In the genomic region with DNA sequence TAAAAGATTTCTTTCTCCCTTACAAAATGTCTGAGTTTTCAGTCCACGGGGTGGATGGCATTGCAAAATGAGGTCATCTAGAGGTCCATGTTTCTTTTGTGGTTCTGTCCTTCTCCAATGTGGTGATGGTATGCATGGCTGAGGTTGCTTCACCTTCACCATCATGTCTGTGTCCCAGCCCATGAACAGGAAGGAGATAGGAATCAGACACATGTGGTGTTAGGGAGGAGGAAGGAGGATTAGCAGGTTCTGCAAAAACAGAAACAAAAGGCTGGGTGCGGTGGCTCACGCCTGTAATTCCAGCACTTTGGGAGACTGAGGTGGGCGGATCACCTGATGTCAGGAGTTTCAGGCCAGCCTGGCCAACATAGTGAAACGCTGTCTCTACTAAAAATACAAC, we compare ENCODE assay signal across 24 cellular contexts. TPM values are rescaled to one million over a fixed set of nuclear protein-coding genes. Genes with fewer than 3 reads are reported as not detected.
DNase-seq lines count a peak whose midpoint lies in the region; ATAC-seq and TF ChIP-seq lines count a peak whose summit lies in the region.
"Had no signal": no experiment of that assay in that cellular context is flagged by ENCODE, and none has a peak within 500 bp of the region (broad histone marks: within the 10 kb centered on the region; RNA-seq: fewer than 3 reads in every experiment).

No MANE protein-coding gene starts in this region.

- intact Hi-C loops in MCF 10A (cut with micrococcal nuclease) (no loop called here), breast epithelium (cut with DNase I; ENCODE audit: low total_unique reads) (no loop called here)

- no peak overlapping the region for H3K27ac ChIP-seq in breast epithelium
- H3K27ac ChIP-seq: gastroesophageal sphincter, testis had no signal

- H3K36me3 ChIP-seq in breast epithelium: no peaks in the 10 kb centered on the region
- H3K36me3 ChIP-seq: gastroesophageal sphincter had no signal

- CTCF ChIA-PET in MCF 10A (lab: Yijun Ruan, JAX): no interaction called here

- H3K4me3 Mint-ChIP-seq in MCF 10A (ENCODE audit: unreplicated experiment): no peak overlapping the region
- H3K4me3 Mint-ChIP-seq in T-helper 2 cell treated with Interferon-gamma antibody and Interleukin-4, amounts not matched to agents 5 μg/mL and 100 μg/mL, for 36 hours: peak overlapping the region; percentile 16
- H3K4me3 Mint-ChIP-seq: CD14-positive monocyte had no signal

- no peak overlapping the region for H3K4me3 ChIP-seq in breast epithelium
- H3K4me3 ChIP-seq in fibroblast of villous mesenchyme (ENCODE audit: low read depth, low read length): no peak overlapping the region
- H3K4me3 ChIP-seq in foreskin fibroblast (ENCODE audit: low read depth in 1 of 2, low read length in 2 of 2): no peak overlapping the region
- H3K4me3 ChIP-seq: gastroesophageal sphincter, testis had no signal

- no peak for TF ChIP-seq POLR2A in breast epithelium (IDR thresholded peaks at IDR 0.05)

- TF ChIP-seq CTCF in MCF 10A (IDR thresholded peaks at IDR 0.05; ENCODE audit: unreplicated experiment): no peak
- no peak for TF ChIP-seq CTCF in breast epithelium (IDR thresholded peaks at IDR 0.05)
- TF ChIP-seq CTCF in fibroblast of villous mesenchyme (IDR thresholded peaks at IDR 0.05; ENCODE audit: insufficient read depth, low read depth, low read length): no peak
- TF ChIP-seq CTCF in foreskin fibroblast (IDR thresholded peaks at IDR 0.05; ENCODE audit: low read depth, low read length): no peak

- no peak for ATAC-seq in GM21447 (IDR thresholded peaks at IDR 0.05; ENCODE audit: unreplicated experiment)
- ATAC-seq in HG02973 (IDR thresholded peaks at IDR 0.05; ENCODE audit: unreplicated experiment): no peak
- ATAC-seq: gastroesophageal sphincter had no signal

- H3K27me3 Mint-ChIP-seq in MCF 10A (ENCODE audit: insufficient read depth, unreplicated experiment): no peaks in the 10 kb centered on the region
- no peaks in the 10 kb centered on the region for H3K27me3 Mint-ChIP-seq in T-helper 2 cell treated with Interferon-gamma antibody and Interleukin-4, amounts not matched to agents 5 μg/mL and 100 μg/mL, for 36 hours (ENCODE audit: low read depth)

- no peaks in the 10 kb centered on the region for H3K4me1 ChIP-seq in breast epithelium
- H3K4me1 ChIP-seq: testis had no signal

- no peaks in the 10 kb centered on the region for H3K9me3 ChIP-seq in breast epithelium
- H3K9me3 ChIP-seq: testis had no signal

- BruUV-seq in MCF 10A (replicated peaks; lab: Mats Ljungman, UMichigan): no TSS peak

- H3K4me1 Mint-ChIP-seq in MCF 10A (ENCODE audit: insufficient read depth, unreplicated experiment): peaks cover 11% of the 10 kb centered on the region
- H3K4me1 Mint-ChIP-seq in T-helper 2 cell treated with Interferon-gamma antibody and Interleukin-4, amounts not matched to agents 5 μg/mL and 100 μg/mL, for 36 hours (ENCODE audit: low read depth): peaks cover 27% of the 10 kb centered on the region

- H3K9me3 Mint-ChIP-seq in MCF 10A (ENCODE audit: unreplicated experiment): no peaks in the 10 kb centered on the region
- peaks cover 12% of the 10 kb centered on the region for H3K9me3 Mint-ChIP-seq in T-helper 2 cell treated with Interferon-gamma antibody and Interleukin-4, amounts not matched to agents 5 μg/mL and 100 μg/mL, for 36 hours

- no peak overlapping the region for H3K27ac Mint-ChIP-seq in MCF 10A (ENCODE audit: low read depth, unreplicated experiment)
- H3K27ac Mint-ChIP-seq in T-helper 2 cell treated with Interferon-gamma antibody and Interleukin-4, amounts not matched to agents 5 μg/mL and 100 μg/mL, for 36 hours: no peak overlapping the region
- H3K27ac Mint-ChIP-seq: CD14-positive monocyte had no signal

- DNase-seq in MCF 10A (ENCODE audit: unreplicated experiment) (peak; percentile 21), breast epithelium (ENCODE audit: low spot score in 2 of 2) (no peak), fibroblast of villous mesenchyme (ENCODE audit: low read depth) (peak; percentile 44), foreskin fibroblast (no peak), NCI-H69 (lab: John Stamatoyannopoulos, UW) (no peak)
- no peak for DNase-seq in T-helper 2 cell treated with Interferon-gamma antibody and Interleukin-4, amounts not matched to agents 5 μg/mL and 100 μg/mL, for 36 hours (ENCODE audit: low spot score)
- DNase-seq: activated CD4-positive, alpha-beta T cell treated with anti-CD3 and anti-CD28 coated beads for 1 hour; activated CD8-positive, alpha-beta memory T cell treated with anti-CD3 and anti-CD28 coated beads, Interleukin-2, amount 50 U/mL, for 4 hours; activated gamma-delta T cell; amniotic stem cell; cerebellar nuclear complex; DMS153; GOT3; NCI-H187 treated with DMSO at 0.1 percent for 48 hours; Right ventricle myocardium superior; small intestine; stimulated activated CD4-positive, alpha-beta T cell treated with anti-CD3 and anti-CD28 coated beads, Interleukin-4, amount 100 ng/mL, for 4 hours; stimulated activated CD8-positive, alpha-beta memory T cell treated with anti-CD3 and anti-CD28 coated beads, Interleukin-4, amount 100 ng/mL, for 48 hours; T-helper 9 cell; testis had no signal

- no peaks in the 10 kb centered on the region for H3K27me3 ChIP-seq in breast epithelium
- H3K27me3 ChIP-seq: gastroesophageal sphincter, testis had no signal

- POLR2A ChIA-PET in MCF 10A (lab: Yijun Ruan, JAX): no interaction called here

- H3K36me3 Mint-ChIP-seq in MCF 10A (ENCODE audit: insufficient read depth, unreplicated experiment): peaks cover 10% of the 10 kb centered on the region
- peaks cover 10% of the 10 kb centered on the region for H3K36me3 Mint-ChIP-seq in T-helper 2 cell treated with Interferon-gamma antibody and Interleukin-4, amounts not matched to agents 5 μg/mL and 100 μg/mL, for 36 hours (ENCODE audit: low read depth)
- H3K36me3 Mint-ChIP-seq: CD14-positive monocyte had no signal

RNA-seq across cellular contexts. Expression of gene AEBP2, which starts 11.0 kb away (rescaled TPM):
- total RNA-seq in MCF 10A (2022) (41.0 and 49.2 TPM in 2 replicates), breast epithelium (10 to 100 TPM; 38.2 to 50.3 (median 42.0) TPM), fibroblast of villous mesenchyme (14.8 and 23.7 TPM in 2 replicates)

Comparison
In these comparisons a context has a peak if more than half of its experiments do, and no peak if none do; other contexts are left out.
1. DNase-seq: peak in MCF 10A (single experiment) and fibroblast of villous mesenchyme (single experiment); none in breast epithelium (0 of 2), T-helper 2 cell treated with Interferon-gamma antibody and Interleukin-4, amounts not matched to agents 5 μg/mL and 100 μg/mL, for 36 hours (single experiment), foreskin fibroblast (0 of 2) and NCI-H69 (single experiment).